22 cellular contexts compared by ENCODE assay signal in genomic region chr1:228294717-228295116, GRCh38.
"Had no signal": no experiment of that assay in that cellular context is flagged by ENCODE, and none has a peak within 500 bp of the region (broad histone marks: within the 10 kb centered on the region; RNA-seq: fewer than 3 reads in every experiment).

No MANE protein-coding gene starts in this region.

- H3K27me3 Mint-ChIP-seq: naive B cell had no signal

- FAIRE-seq: endometrium, kidney had no signal

- H3K9me3 ChIP-seq: esophagus squamous epithelium, sigmoid colon, thoracic aorta, transverse colon had no signal

- H3K4me1 ChIP-seq: esophagus squamous epithelium, sigmoid colon, stomach, transverse colon had no signal

- H3K36me3 ChIP-seq: sigmoid colon, thoracic aorta, transverse colon had no signal

- H3K4me3 Mint-ChIP-seq: nephron had no signal

- H3K4me3 ChIP-seq: coronary artery, dorsolateral prefrontal cortex, esophagus squamous epithelium, hepatocyte, sigmoid colon, skin epidermis, stomach, thoracic aorta, transverse colon had no signal

- H3K27ac ChIP-seq: coronary artery, dorsolateral prefrontal cortex, esophagus squamous epithelium, hepatocyte, sigmoid colon, skin epidermis, stomach, thoracic aorta, transverse colon had no signal

- H3K4me1 Mint-ChIP-seq: naive B cell, nephron had no signal

- ATAC-seq: left colon had no signal

- H3K27me3 ChIP-seq: dorsolateral prefrontal cortex, esophagus squamous epithelium, hepatocyte, sigmoid colon, stomach, transverse colon had no signal

- H3K27ac Mint-ChIP-seq: naive B cell, nephron had no signal

- DNase-seq: caudate nucleus; effector CD8-positive, alpha-beta T cell; esophagus squamous epithelium; foreskin fibroblast; left colon; mesenchymal stem cell; midbrain; naive B cell; sigmoid colon; stimulated activated CD4-positive, alpha-beta T cell treated with anti-CD3 and anti-CD28 coated beads, Interleukin-12 subunit alpha, Interleukin-12 subunit beta, amount 100 ng/mL, for 4 hours; stimulated activated naive CD4-positive, alpha-beta T cell; stomach; substantia nigra; transverse colon had no signal
